ENCODE assay signal across 9 cellular contexts in genomic region chr19:52938733-52939132, GRCh38. TPM values are rescaled to one million over a fixed set of nuclear protein-coding genes. Genes with fewer than 3 reads are reported as not detected.
DNase-seq lines count a peak whose midpoint lies in the region; ATAC-seq and TF ChIP-seq lines count a peak whose summit lies in the region.
"Not testable (repeated sequence)": the region's sequence is repeated elsewhere in the genome, so short reads cannot be mapped to it uniquely, and the experiment has no call there.
"Had no signal": no experiment of that assay in that cellular context is flagged by ENCODE, and none has a peak within 500 bp of the region (broad histone marks: within the 10 kb centered on the region; RNA-seq: fewer than 3 reads in every experiment).

No MANE protein-coding gene starts in this region.

- H3K9ac ChIP-seq in GM23248 = not testable (repeated sequence)

- H3K9me3 ChIP-seq in GM23248 (ENCODE audit: low read depth); prostate gland: not testable (repeated sequence)
- peaks cover 33% of the 10 kb centered on the region for H3K9me3 ChIP-seq in PC-9 (ENCODE audit: insufficient read depth, low read depth)

- not testable (repeated sequence) for H3K9me2 ChIP-seq in GM23248 (ENCODE audit: insufficient read depth); PC-9 (ENCODE audit: insufficient read depth)

- not testable (repeated sequence) for H3K4me1 ChIP-seq in GM23248 (ENCODE audit: insufficient read depth)
- peaks cover 26% of the 10 kb centered on the region for H3K4me1 ChIP-seq in PC-9 (replicated peaks; ENCODE audit: insufficient read depth)
- peaks cover 14% of the 10 kb centered on the region for H3K4me1 ChIP-seq in prostate gland (replicated peaks)

- H3K4me3 ChIP-seq in GM23248, prostate gland: not testable (repeated sequence)
- 0 out of 2 replicates have a peak overlapping the region, but pooled peaks have one; percentile 18 for H3K4me3 ChIP-seq in PC-9

- not testable (repeated sequence) for H3F3A ChIP-seq in GM23248 (ENCODE audit: insufficient read depth); PC-9 (ENCODE audit: insufficient read depth, low read depth)

- POLR2A ChIA-PET in PC-9 (lab: Charles Lee; ENCODE audit: unreplicated experiment) = interaction anchor here (0.6 to 0.7 kb wide), 2 partner anchors 12 to 20 kb away, joined by 3 read pairs; no protein-coding TSS in a partner anchor
- POLR2A ChIA-PET in activated CD4-positive, alpha-beta T cell treated with anti-CD3 and anti-CD28 coated beads for 36 hours (lab: Charles Lee) = not testable (repeated sequence)

- H3K27ac Mint-ChIP-seq in activated CD4-positive, alpha-beta T cell treated with anti-CD3 and anti-CD28 coated beads for 36 hours = peak overlapping the region; percentile 43
- H3K27ac Mint-ChIP-seq in activated naive CD8-positive, alpha-beta T cell treated with anti-CD3 and anti-CD28 coated beads for 36 hours = peak overlapping the region; percentile 36
- peak overlapping the region; percentile 3 to 25 for H3K27ac Mint-ChIP-seq in effector memory CD8-positive, alpha-beta T cell
- peak overlapping the region in 5 of 6 donors; percentile 5 to 88 (median 52) for H3K27ac Mint-ChIP-seq in immature natural killer cell

- CTCF ChIA-PET in PC-9 (lab: Charles Lee) = not testable (repeated sequence)
- CTCF ChIA-PET in activated CD4-positive, alpha-beta T cell treated with anti-CD3 and anti-CD28 coated beads for 36 hours (lab: Charles Lee) = interaction anchor here (0.7 kb wide), 1 partner anchor 261 kb away, joined by 3 read pairs; no protein-coding TSS in a partner anchor

- H3K27me3 Mint-ChIP-seq in activated CD4-positive, alpha-beta T cell treated with anti-CD3 and anti-CD28 coated beads for 36 hours; activated naive CD8-positive, alpha-beta T cell treated with anti-CD3 and anti-CD28 coated beads for 36 hours; effector memory CD8-positive, alpha-beta T cell; immature natural killer cell (ENCODE audit: low read depth in 3 of 3): not testable (repeated sequence)

- H2AFZ ChIP-seq in GM23248 = 0 out of 2 replicates have a peak overlapping the region, but pooled peaks have one; percentile 39
- not testable (repeated sequence) for H2AFZ ChIP-seq in PC-9

- BruUV-seq in PC-9 (replicated peaks; lab: Mats Ljungman, UMichigan) = not testable (repeated sequence)

- peaks cover 59% of the 10 kb centered on the region for H3K36me3 Mint-ChIP-seq in activated CD4-positive, alpha-beta T cell treated with anti-CD3 and anti-CD28 coated beads for 36 hours (ENCODE audit: low read depth)
- peaks cover 65% of the 10 kb centered on the region for H3K36me3 Mint-ChIP-seq in activated naive CD8-positive, alpha-beta T cell treated with anti-CD3 and anti-CD28 coated beads for 36 hours
- peaks cover 22% of the 10 kb centered on the region for H3K36me3 Mint-ChIP-seq in effector memory CD8-positive, alpha-beta T cell (ENCODE audit: insufficient read depth)
- not testable (repeated sequence) for H3K36me3 Mint-ChIP-seq in immature natural killer cell

- intact Hi-C loops in PC-9 (cut with micrococcal nuclease; ENCODE audit: unreplicated experiment); activated CD4-positive, alpha-beta T cell treated with anti-CD3 and anti-CD28 coated beads for 36 hours (cut with DNase I, micrococcal nuclease); prostate gland (cut with DNase I): not testable (repeated sequence)

- not testable (repeated sequence) for ATAC-seq in activated CD4-positive, alpha-beta T cell treated with anti-CD3 and anti-CD28 coated beads for 36 hours; effector memory CD8-positive, alpha-beta T cell (replicated peaks)

- TF ChIP-seq POLR2A in prostate gland (IDR thresholded peaks at IDR 0.05) = not testable (repeated sequence)

- in situ Hi-C loops in GM23248 (cut with MboI) = not testable (repeated sequence)

- H3K36me3 ChIP-seq in GM23248 (ENCODE audit: low read depth); prostate gland: not testable (repeated sequence)
- peaks cover 33% of the 10 kb centered on the region for H3K36me3 ChIP-seq in PC-9 (ENCODE audit: low read depth)

- not testable (repeated sequence) for H3K4me2 ChIP-seq in GM23248 (ENCODE audit: unreplicated experiment)
- H3K4me2 ChIP-seq in PC-9 = peak overlapping the region; percentile 26

- H3K79me2 ChIP-seq in GM23248 (ENCODE audit: insufficient read depth) = not testable (repeated sequence)
- H3K79me2 ChIP-seq in PC-9 (ENCODE audit: low read depth) = peaks cover 42% of the 10 kb centered on the region

- not testable (repeated sequence) for H3K27me3 ChIP-seq in GM23248 (replicated peaks; ENCODE audit: insufficient read depth); PC-9 (ENCODE audit: insufficient read depth, low read depth); prostate gland (replicated peaks; ENCODE audit: insufficient read depth)

- DNase-seq in GM23248; activated CD4-positive, alpha-beta T cell treated with anti-CD3 and anti-CD28 coated beads for 36 hours; activated naive CD8-positive, alpha-beta T cell treated with anti-CD3 and anti-CD28 coated beads for 36 hours; effector memory CD8-positive, alpha-beta T cell; immature natural killer cell: not testable (repeated sequence)
- DNase-seq in PC-9 (peak in 1 of 2 experiments; percentile 85), prostate gland (ENCODE audit: low spot score) (peak; percentile 8)

- H3K4me1 Mint-ChIP-seq in activated CD4-positive, alpha-beta T cell treated with anti-CD3 and anti-CD28 coated beads for 36 hours = peaks cover 28% of the 10 kb centered on the region
- H3K4me1 Mint-ChIP-seq in activated naive CD8-positive, alpha-beta T cell treated with anti-CD3 and anti-CD28 coated beads for 36 hours = peaks cover 20% of the 10 kb centered on the region
- H3K4me1 Mint-ChIP-seq in effector memory CD8-positive, alpha-beta T cell (ENCODE audit: low read depth in 2 of 2) = peaks cover 18 to 30% of the 10 kb centered on the region in 2 donors
- peaks cover 48 to 66% of the 10 kb centered on the region in 2 donors for H3K4me1 Mint-ChIP-seq in immature natural killer cell

- H4K20me1 ChIP-seq in GM23248 (ENCODE audit: insufficient read depth); PC-9 (ENCODE audit: insufficient read depth): not testable (repeated sequence)

- H3K27ac ChIP-seq in 22Rv1 = peak overlapping the region; percentile 85
- not testable (repeated sequence) for H3K27ac ChIP-seq in GM23248, PC-9
- H3K27ac ChIP-seq in prostate gland = peak overlapping the region; percentile 74 to 80

- H3K4me3 Mint-ChIP-seq in activated CD4-positive, alpha-beta T cell treated with anti-CD3 and anti-CD28 coated beads for 36 hours; activated naive CD8-positive, alpha-beta T cell treated with anti-CD3 and anti-CD28 coated beads for 36 hours: not testable (repeated sequence)
- peak overlapping the region; percentile 62 to 63 for H3K4me3 Mint-ChIP-seq in effector memory CD8-positive, alpha-beta T cell
- H3K4me3 Mint-ChIP-seq in immature natural killer cell = peak overlapping the region in 4 of 5 donors; percentile 0 to 73 (median 18)

- not testable (repeated sequence) for TF ChIP-seq CTCF in 22Rv1 (IDR thresholded peaks at IDR 0.05); PC-9 (conservative IDR thresholded peaks at IDR 0.05); prostate gland (IDR thresholded peaks at IDR 0.05)

- WGBS in GM23248 (ENCODE audit: low coverage in 1 of 2, low lambda C conversion rate in 2 of 2, missing lambda C conversion rate in 2 of 2), 2 experiments = 35% methylated on average over 5 of the region's 5 CpGs
- 28% methylated on average over 5 of the region's 5 CpGs for WGBS in prostate gland

- peaks cover 20% of the 10 kb centered on the region for H3K9me3 Mint-ChIP-seq in activated CD4-positive, alpha-beta T cell treated with anti-CD3 and anti-CD28 coated beads for 36 hours (ENCODE audit: low read depth)
- H3K9me3 Mint-ChIP-seq in activated naive CD8-positive, alpha-beta T cell treated with anti-CD3 and anti-CD28 coated beads for 36 hours = peaks cover 24% of the 10 kb centered on the region
- H3K9me3 Mint-ChIP-seq in effector memory CD8-positive, alpha-beta T cell; immature natural killer cell: not testable (repeated sequence)

RNA-seq across cellular contexts. Expression of gene ZNF888, which starts 15.5 kb away (rescaled TPM):
- 0.76 and 5.1 TPM in 2 replicates for total RNA-seq in GM23248 (2014; rRNA removed; shearing (Covaris generic))
- 1.4 and 1.6 TPM in 2 replicates for polyA plus RNA-seq in GM23248 (2016; fragmentation: Nextera tagmentation; extraction: Ambion mirVana)
- 10.8 and 14.5 TPM in 2 replicates for total RNA-seq in PC-9 (2021)
- 1 to 10 TPM; 5.1 to 5.5 TPM for total RNA-seq in activated CD4-positive, alpha-beta T cell treated with anti-CD3 and anti-CD28 coated beads for 36 hours
- total RNA-seq in activated naive CD8-positive, alpha-beta T cell treated with anti-CD3 and anti-CD28 coated beads for 36 hours = 1 to 10 TPM; 5.1 to 6.1 TPM
- polyA plus RNA-seq in immature natural killer cell = 1 to 10 TPM; 1.9 to 3.9 (median 1.9) TPM
- total RNA-seq in prostate gland = 10 to 100 TPM; 21.4 to 34.5 TPM

RNA-seq across cellular contexts. Expression of gene ZNF816, which starts 23.9 kb away (rescaled TPM):
- total RNA-seq in GM23248 (2014; rRNA removed; shearing (Covaris generic)) = 3.0 and 6.7 TPM in 2 replicates
- polyA plus RNA-seq in GM23248 (2016; fragmentation: Nextera tagmentation; extraction: Ambion mirVana) (4.3 and 4.7 TPM in 2 replicates), immature natural killer cell (10 to 100 TPM in 1 of 3 donors, 1 to 10 TPM in 2; 9.8 to 21.0 (median 10.0) TPM)
- total RNA-seq in PC-9 (2021) (11.8 and 13.8 TPM in 2 replicates), prostate gland (10 to 100 TPM; 15.8 to 31.8 TPM)
- 10 to 100 TPM; 10.7 to 11.4 TPM for total RNA-seq in activated CD4-positive, alpha-beta T cell treated with anti-CD3 and anti-CD28 coated beads for 36 hours
- total RNA-seq in activated naive CD8-positive, alpha-beta T cell treated with anti-CD3 and anti-CD28 coated beads for 36 hours = 10 to 100 TPM; 11.1 to 12.0 TPM

RNA-seq across cellular contexts. Expression of gene ZNF320, which starts 41.3 kb away (rescaled TPM):
- total RNA-seq in GM23248 (2014; rRNA removed; shearing (Covaris generic)) = 3.8 and 16.4 TPM in 2 replicates
- 4.3 and 5.3 TPM in 2 replicates for polyA plus RNA-seq in GM23248 (2016; fragmentation: Nextera tagmentation; extraction: Ambion mirVana)
- 18.5 and 24.9 TPM in 2 replicates for total RNA-seq in PC-9 (2021)
- total RNA-seq in activated CD4-positive, alpha-beta T cell treated with anti-CD3 and anti-CD28 coated beads for 36 hours = 10 to 100 TPM; 10.8 to 12.2 TPM
- 1 to 10 TPM; 4.9 to 7.1 TPM for total RNA-seq in activated naive CD8-positive, alpha-beta T cell treated with anti-CD3 and anti-CD28 coated beads for 36 hours
- 1 to 10 TPM in 2 of 3 donors, not detected in 1; 4.9 to 5.5 TPM for polyA plus RNA-seq in immature natural killer cell
- total RNA-seq in prostate gland = 10 to 100 TPM; 20.0 to 42.9 TPM
- polyA plus RNA-seq: HepG2 had no signal
